In the genomic region with DNA sequence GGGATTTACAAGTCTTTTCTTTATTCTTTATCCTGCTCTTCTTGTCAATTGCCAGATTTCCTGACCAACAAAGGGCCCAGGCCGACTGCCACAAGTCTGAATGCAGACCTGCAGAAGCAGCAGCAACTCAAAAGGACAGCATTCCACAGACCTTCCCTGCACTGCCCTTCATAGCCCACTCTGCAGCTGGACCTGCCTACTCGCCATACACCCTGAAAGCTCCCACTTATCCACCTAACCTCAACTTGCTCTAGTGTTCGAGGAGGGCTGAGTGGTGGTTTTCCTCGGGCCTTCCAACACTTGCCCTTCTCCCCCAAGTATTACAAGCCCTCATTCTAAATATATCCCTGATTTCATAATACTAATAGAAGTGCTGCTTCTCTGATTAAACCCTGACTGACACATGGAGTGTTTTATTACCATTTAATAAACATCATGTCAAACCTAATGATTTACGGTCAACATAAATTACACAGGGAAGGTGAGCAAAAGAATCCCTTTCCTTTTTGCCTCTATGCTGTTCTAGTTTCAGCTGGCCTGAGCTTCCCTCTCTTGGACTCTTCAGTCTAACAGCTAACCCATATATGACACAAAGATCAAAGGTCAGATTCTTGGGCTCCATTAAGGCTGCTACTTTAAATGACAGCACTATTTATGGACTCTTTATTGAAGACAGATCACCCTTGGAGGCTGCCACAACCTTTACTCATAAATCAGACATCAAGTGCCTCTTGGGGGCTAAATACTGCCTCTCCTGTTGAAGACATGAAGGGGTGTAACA, we compare ENCODE assay signal across 22 cellular contexts.
"Had no signal": no experiment of that assay in that cellular context is flagged by ENCODE, and none has a peak within 500 bp of the region (broad histone marks: within the 10 kb centered on the region; RNA-seq: fewer than 3 reads in every experiment).

No MANE protein-coding gene starts in this region.

- H3K4me1 ChIP-seq: adrenal gland, ascending aorta, esophagus muscularis mucosa, gastrocnemius medialis, thyroid gland had no signal

- H3K36me3 Mint-ChIP-seq: activated naive CD8-positive, alpha-beta T cell; naive B cell; T-cell had no signal

- H3K4me3 ChIP-seq: adrenal gland, ascending aorta, dorsolateral prefrontal cortex, esophagus muscularis mucosa, gastrocnemius medialis, thyroid gland had no signal

- H3K27ac ChIP-seq: adrenal gland, ascending aorta, brain microvascular endothelial cell, dorsolateral prefrontal cortex, esophagus muscularis mucosa, gastrocnemius medialis, thyroid gland had no signal

- DNase-seq: activated naive CD4-positive, alpha-beta T cell; activated T-cell treated with anti-CD3 and anti-CD28 coated beads, Interleukin-2, amount 50 U/mL, for 24 hours; adrenal gland; brain microvascular endothelial cell; dorsolateral prefrontal cortex; effector memory CD8-positive, alpha-beta T cell; gastrocnemius medialis; hypothalamus; naive B cell; stimulated activated CD4-positive, alpha-beta T cell treated with anti-CD3 and anti-CD28 coated beads, Interleukin-12 subunit alpha, Interleukin-12 subunit beta, amount 100 ng/mL, for 4 hours; stimulated activated CD4-positive, alpha-beta T cell treated with anti-CD3 and anti-CD28 coated beads, Interleukin-4, amount 100 ng/mL, for 4 hours; stimulated activated naive CD8-positive, alpha-beta T cell treated with anti-CD3 and anti-CD28 coated beads, Interleukin-15, Interleukin-2, amounts not matched to agents 100 U/mL and 50 U/mL, for 24 hours; T-cell; thyroid gland had no signal

- H3K27ac Mint-ChIP-seq: activated naive CD8-positive, alpha-beta T cell; activated T-cell treated with anti-CD3 and anti-CD28 coated beads, Interleukin-2, amount 50 U/mL, for 24 hours; activated T-helper 17 cell treated with anti-CD3 and anti-CD28 coated beads, Interleukin-2, amount 50 U/mL, for 72 hours; effector memory CD8-positive, alpha-beta T cell; memory B cell; naive B cell; T-cell; T-helper 2 cell treated with Interferon-gamma antibody and Interleukin-4, amounts not matched to agents 5 μg/mL and 100 μg/mL, for 36 hours had no signal

- H3K9me3 ChIP-seq: adrenal gland, ascending aorta, gastrocnemius medialis, thyroid gland had no signal

- H3K27me3 ChIP-seq: adrenal gland, ascending aorta, brain microvascular endothelial cell, thyroid gland had no signal

- H3K4me1 Mint-ChIP-seq: activated T-helper 17 cell treated with anti-CD3 and anti-CD28 coated beads, Interleukin-2, amount 50 U/mL, for 72 hours; central memory CD8-positive, alpha-beta T cell; memory B cell; naive B cell; T-cell had no signal

- H3K36me3 ChIP-seq: adrenal gland, ascending aorta, brain microvascular endothelial cell, esophagus muscularis mucosa, gastrocnemius medialis, thyroid gland had no signal

- H3K4me3 Mint-ChIP-seq: activated naive CD8-positive, alpha-beta T cell; activated T-cell treated with anti-CD3 and anti-CD28 coated beads, Interleukin-2, amount 50 U/mL, for 24 hours; activated T-helper 17 cell treated with anti-CD3 and anti-CD28 coated beads, Interleukin-2, amount 50 U/mL, for 72 hours; central memory CD8-positive, alpha-beta T cell; effector memory CD8-positive, alpha-beta T cell; memory B cell; naive B cell; neural crest cell; T-cell; T-helper 2 cell treated with Interferon-gamma antibody and Interleukin-4, amounts not matched to agents 5 μg/mL and 100 μg/mL, for 36 hours had no signal
